In genomic region chr13:41631296-41631965, GRCh38 we compare ENCODE assay signal across 21 cellular contexts.
DNase-seq lines count a peak whose midpoint lies in the region; ATAC-seq and TF ChIP-seq lines count a peak whose summit lies in the region.
"Had no signal": no experiment of that assay in that cellular context is flagged by ENCODE, and none has a peak within 500 bp of the region (broad histone marks: within the 10 kb centered on the region; RNA-seq: fewer than 3 reads in every experiment).

No MANE protein-coding gene starts in this region.

- no CpG with 5 or more reads among the region's 5 CpGs for WGBS in IMR-90 (ENCODE audit: extremely low coverage in 2 of 2, insufficient read length in 1 of 2), 2 experiments

- H3K4me1 ChIP-seq in IMR-90 (ENCODE audit: control insufficient read depth, insufficient read depth, low read length) (peaks cover 29% of the 10 kb centered on the region), osteoblast (ENCODE audit: insufficient read depth, low read length) (no peaks in the 10 kb centered on the region)

- no peak for TF ChIP-seq CTCF in IMR-90 (conservative IDR thresholded peaks at IDR 0.05; ENCODE audit: low read depth, low read length)
- TF ChIP-seq CTCF in fibroblast of mammary gland (conservative IDR thresholded peaks at IDR 0.05; ENCODE audit: control insufficient read depth, insufficient read depth, low read depth, low read length), result no peak
- TF ChIP-seq CTCF in osteoblast (IDR thresholded peaks at IDR 0.05; ENCODE audit: extremely low read depth, low read depth, low read length), result no peak

- DNase-seq in NCI-H82 (lab: John Stamatoyannopoulos, UW), result peak; percentile 41
- DNase-seq in NCI-H82 treated with DMSO at 0.1 percent for 48 hours (lab: John Stamatoyannopoulos, UW; ENCODE audit: unreplicated experiment), result no peak
- peak; percentile 88 for DNase-seq in IMR-90
- DNase-seq in fibroblast of mammary gland (ENCODE audit: low read depth), result peak; percentile 56
- no peak for DNase-seq in osteoblast (ENCODE audit: insufficient read length, low spot score, missing footprints)
- DNase-seq in activated T-cell treated with anti-CD3 and anti-CD28 coated beads, Interleukin-2, amount 50 U/mL, for 48 hours, result no peak
- no peak for DNase-seq in NOMO-1 treated with DMSO at 0.1 percent for 48 hours (lab: John Stamatoyannopoulos, UW; ENCODE audit: unreplicated experiment)
- DNase-seq: Calu3, DND-41, H9, Karpas-422, NCI-H1092 treated with DMSO at 0.1 percent for 48 hours, NCI-H1436 treated with DMSO at 0.1 percent for 48 hours, NCI-H1930, NCI-H446, NCI-H524 treated with DMSO at 0.1 percent for 48 hours, NCI-H774, Right ventricle myocardium superior, RPMI8226 had no signal

- intact Hi-C loops in IMR-90 (cut with micrococcal nuclease), result loop anchor here (2.0 kb wide), 1 partner anchor 13 kb away; no protein-coding TSS in a partner anchor

- peak overlapping the region; percentile 82 for H4K5ac ChIP-seq in IMR-90 (ENCODE audit: low read depth, low read length)

- peaks cover 3% of the 10 kb centered on the region; the same call in 1 of the 2 replicates for H4K20me1 ChIP-seq in IMR-90 (ENCODE audit: insufficient read depth, low read length)
- no peaks in the 10 kb centered on the region for H4K20me1 ChIP-seq in osteoblast (ENCODE audit: insufficient read depth, low read length)

- H3K4me2 ChIP-seq in IMR-90 (ENCODE audit: low read depth, low read length), result peak overlapping the region; percentile 44; the same call in 1 of the 2 replicates
- no peak overlapping the region for H3K4me2 ChIP-seq in osteoblast (ENCODE audit: insufficient read depth, low read length)
- H3K4me2 ChIP-seq: GM23338 had no signal

- peak overlapping the region; percentile 84 for H3K23ac ChIP-seq in IMR-90 (ENCODE audit: low read depth, low read length)

- H2AFZ ChIP-seq in IMR-90 (replicated peaks; ENCODE audit: low read length, poor library complexity) (peak overlapping the region; percentile 58), osteoblast (ENCODE audit: low read length) (no peak overlapping the region)
- H2AFZ ChIP-seq: GM23338 had no signal

- in situ Hi-C loops in IMR-90 (cut with MboI; ENCODE audit: low sequenced_read_pairs), result loop anchor here (25.0 kb wide), 1 partner anchor 169 kb away; the partner anchor contains the start of gene RGCC

- BruUV-seq in IMR-90 (replicated peaks; lab: Mats Ljungman, UMichigan), result no TSS peak

- peak overlapping the region; percentile 95 for H2BK120ac ChIP-seq in IMR-90 (ENCODE audit: low read depth, low read length)

- H3K36me3 ChIP-seq in IMR-90 (ENCODE audit: control insufficient read depth, insufficient read depth, low read length) (no peaks in the 10 kb centered on the region), osteoblast (ENCODE audit: insufficient read depth, low read length) (no peaks in the 10 kb centered on the region)

- POLR2A ChIA-PET in IMR-90 (lab: Charles Lee; ENCODE audit: unreplicated experiment), result no interaction called here

- H3K9ac ChIP-seq in IMR-90 (ENCODE audit: low read depth, low read length), result peak overlapping the region; percentile 13

- peak overlapping the region; percentile 81 for H3K14ac ChIP-seq in IMR-90 (replicated peaks; ENCODE audit: low read depth, low read length)

- H3K27me3 ChIP-seq in IMR-90 (ENCODE audit: control insufficient read depth, insufficient read depth, low read length) (no peaks in the 10 kb centered on the region), osteoblast (ENCODE audit: insufficient read depth, low read length) (no peaks in the 10 kb centered on the region)

- dilution Hi-C loops in IMR-90 (cut with HindIII; ENCODE audit: low sequenced_read_pairs, unreplicated experiment), result no loop called here

- H3K79me1 ChIP-seq in IMR-90 (ENCODE audit: low read depth in 1 of 2, low read length in 2 of 2), result peaks cover 3 to 4% of the 10 kb centered on the region in 2 experiments; a peak in 2 of 4 replicates

- H3K4me3 ChIP-seq in IMR-90 (ENCODE audit: insufficient read depth, low read depth, low read length), result no peak overlapping the region
- no peak overlapping the region for H3K4me3 ChIP-seq in fibroblast of mammary gland (ENCODE audit: control insufficient read depth, low read depth, low read length)
- H3K4me3 ChIP-seq in osteoblast (ENCODE audit: insufficient read depth, low read length), result no peak overlapping the region
- H3K4me3 ChIP-seq: GM23338 had no signal

- peak overlapping the region; percentile 94 for H3K56ac ChIP-seq in IMR-90 (ENCODE audit: extremely low read depth, insufficient read depth, low read length)

- no peaks in the 10 kb centered on the region for H3K79me2 ChIP-seq in osteoblast (ENCODE audit: insufficient read depth, low read length)

- no peak for TF ChIP-seq POLR2A in IMR-90 (IDR thresholded peaks at IDR 0.05; ENCODE audit: low read depth, low read length)

- H2BK20ac ChIP-seq in IMR-90 (ENCODE audit: low read depth, low read length), result peak overlapping the region; percentile 97

- no peak overlapping the region for H2AK9ac ChIP-seq in IMR-90 (replicated peaks; ENCODE audit: low read depth, low read length, poor library complexity)

- peak overlapping the region; percentile 95 for H3K4ac ChIP-seq in IMR-90 (ENCODE audit: low read depth, low read length)

- CTCF ChIA-PET in IMR-90 (lab: Yijun Ruan, JAX), result interaction anchor here (1.1 kb wide), 1 partner anchor 9 kb away, joined by 3 read pairs; no protein-coding TSS in a partner anchor

- no peak for TF ChIP-seq RAD21 in IMR-90 (IDR thresholded peaks at IDR 0.05; ENCODE audit: low read length)

- H4K91ac ChIP-seq in IMR-90 (ENCODE audit: insufficient read depth, low read depth, low read length), result peak overlapping the region; percentile 98

- H3K18ac ChIP-seq in IMR-90 (ENCODE audit: low read depth, low read length), result peak overlapping the region; percentile 95

- H3K27ac ChIP-seq in IMR-90 (ENCODE audit: insufficient read depth, low read length) (peak overlapping the region; percentile 88), osteoblast (ENCODE audit: low read depth, low read length) (no peak overlapping the region)
- H3K27ac ChIP-seq: 22Rv1 had no signal

- peak overlapping the region; percentile 86 for H2BK5ac ChIP-seq in IMR-90 (ENCODE audit: low read depth, low read length, poor library complexity, severe bottlenecking)

- H2AK5ac ChIP-seq in IMR-90 (ENCODE audit: low read depth, low read length), result peak overlapping the region; percentile 87

- peaks cover 17% of the 10 kb centered on the region for H3K9me1 ChIP-seq in IMR-90 (ENCODE audit: insufficient read depth, low read length)

- H2BK15ac ChIP-seq in IMR-90 (ENCODE audit: low read depth, low read length), result peak overlapping the region; percentile 98

- ATAC-seq in IMR-90 (ENCODE audit: low read depth), result peak; percentile 80
- ATAC-seq: GM23338 had no signal

- H4K8ac ChIP-seq in IMR-90 (ENCODE audit: low read depth in 2 of 2, low read length in 2 of 2), result peak overlapping the region; percentile 92

- H3K9me3 ChIP-seq in IMR-90 (ENCODE audit: control insufficient read depth, insufficient read depth, low read length), result no peaks in the 10 kb centered on the region
- H3K9me3 ChIP-seq in osteoblast (ENCODE audit: low read depth, low read length), result no peaks in the 10 kb centered on the region

TF ChIP-seq in IMR-90, 13 proteins besides CTCF, POLR2A, EP300 and RAD21:
- TF ChIP-seq CEBPB (IDR thresholded peaks at IDR 0.05; ENCODE audit: low read depth, low read length) (0 out of 2 replicates have a peak, but pooled peaks have one; percentile 18), MAFK (IDR thresholded peaks at IDR 0.05; ENCODE audit: low read depth, low read length) (no peak), RFX5 (IDR thresholded peaks at IDR 0.05; ENCODE audit: low read depth, low read length) (no peak), FOS (IDR thresholded peaks at IDR 0.05; ENCODE audit: low read depth, low read length) (no peak), MAZ (IDR thresholded peaks at IDR 0.05; ENCODE audit: borderline replicate concordance, low read depth, low read length) (no peak), SMC3 (IDR thresholded peaks at IDR 0.05; ENCODE audit: low read depth, low read length) (no peak), CHD1 (IDR thresholded peaks at IDR 0.05; ENCODE audit: low read depth, low read length) (no peak), RCOR1 (IDR thresholded peaks at IDR 0.05; ENCODE audit: insufficient replicate concordance, low read length) (no peak)
- TF ChIP-seq, protein P1, sequence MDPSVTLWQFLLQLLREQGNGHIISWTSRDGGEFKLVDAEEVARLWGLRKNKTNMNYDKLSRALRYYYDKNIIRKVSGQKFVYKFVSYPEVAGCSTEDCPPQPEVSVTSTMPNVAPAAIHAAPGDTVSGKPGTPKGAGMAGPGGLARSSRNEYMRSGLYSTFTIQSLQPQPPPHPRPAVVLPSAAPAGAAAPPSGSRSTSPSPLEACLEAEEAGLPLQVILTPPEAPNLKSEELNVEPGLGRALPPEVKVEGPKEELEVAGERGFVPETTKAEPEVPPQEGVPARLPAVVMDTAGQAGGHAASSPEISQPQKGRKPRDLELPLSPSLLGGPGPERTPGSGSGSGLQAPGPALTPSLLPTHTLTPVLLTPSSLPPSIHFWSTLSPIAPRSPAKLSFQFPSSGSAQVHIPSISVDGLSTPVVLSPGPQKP (IDR thresholded peaks at IDR 0.05; ENCODE audit: borderline replicate concordance, low read depth, low read length), result no peak

Comparison
In these comparisons a context has a peak if more than half of its experiments do, and no peak if none do; other contexts are left out.
1. DNase-seq: peak in NCI-H82 (single experiment), IMR-90 (single experiment) and fibroblast of mammary gland (single experiment); none in NCI-H82 treated with DMSO at 0.1 percent for 48 hours (single experiment), osteoblast (single experiment), activated T-cell treated with anti-CD3 and anti-CD28 coated beads, Interleukin-2, amount 50 U/mL, for 48 hours (0 of 2) and NOMO-1 treated with DMSO at 0.1 percent for 48 hours (single experiment).